Comparison of ENCODE assay signal across 1 cellular context in genomic region chr2:96158554-96158940, GRCh38.
TF ChIP-seq lines count a peak whose summit lies in the region.

No MANE protein-coding gene starts in this region.

TF ChIP-seq in GM23338, 12 proteins besides CTCF, POLR2A, EP300 and RAD21 (continued from another document):
- TF ChIP-seq, protein P1, sequence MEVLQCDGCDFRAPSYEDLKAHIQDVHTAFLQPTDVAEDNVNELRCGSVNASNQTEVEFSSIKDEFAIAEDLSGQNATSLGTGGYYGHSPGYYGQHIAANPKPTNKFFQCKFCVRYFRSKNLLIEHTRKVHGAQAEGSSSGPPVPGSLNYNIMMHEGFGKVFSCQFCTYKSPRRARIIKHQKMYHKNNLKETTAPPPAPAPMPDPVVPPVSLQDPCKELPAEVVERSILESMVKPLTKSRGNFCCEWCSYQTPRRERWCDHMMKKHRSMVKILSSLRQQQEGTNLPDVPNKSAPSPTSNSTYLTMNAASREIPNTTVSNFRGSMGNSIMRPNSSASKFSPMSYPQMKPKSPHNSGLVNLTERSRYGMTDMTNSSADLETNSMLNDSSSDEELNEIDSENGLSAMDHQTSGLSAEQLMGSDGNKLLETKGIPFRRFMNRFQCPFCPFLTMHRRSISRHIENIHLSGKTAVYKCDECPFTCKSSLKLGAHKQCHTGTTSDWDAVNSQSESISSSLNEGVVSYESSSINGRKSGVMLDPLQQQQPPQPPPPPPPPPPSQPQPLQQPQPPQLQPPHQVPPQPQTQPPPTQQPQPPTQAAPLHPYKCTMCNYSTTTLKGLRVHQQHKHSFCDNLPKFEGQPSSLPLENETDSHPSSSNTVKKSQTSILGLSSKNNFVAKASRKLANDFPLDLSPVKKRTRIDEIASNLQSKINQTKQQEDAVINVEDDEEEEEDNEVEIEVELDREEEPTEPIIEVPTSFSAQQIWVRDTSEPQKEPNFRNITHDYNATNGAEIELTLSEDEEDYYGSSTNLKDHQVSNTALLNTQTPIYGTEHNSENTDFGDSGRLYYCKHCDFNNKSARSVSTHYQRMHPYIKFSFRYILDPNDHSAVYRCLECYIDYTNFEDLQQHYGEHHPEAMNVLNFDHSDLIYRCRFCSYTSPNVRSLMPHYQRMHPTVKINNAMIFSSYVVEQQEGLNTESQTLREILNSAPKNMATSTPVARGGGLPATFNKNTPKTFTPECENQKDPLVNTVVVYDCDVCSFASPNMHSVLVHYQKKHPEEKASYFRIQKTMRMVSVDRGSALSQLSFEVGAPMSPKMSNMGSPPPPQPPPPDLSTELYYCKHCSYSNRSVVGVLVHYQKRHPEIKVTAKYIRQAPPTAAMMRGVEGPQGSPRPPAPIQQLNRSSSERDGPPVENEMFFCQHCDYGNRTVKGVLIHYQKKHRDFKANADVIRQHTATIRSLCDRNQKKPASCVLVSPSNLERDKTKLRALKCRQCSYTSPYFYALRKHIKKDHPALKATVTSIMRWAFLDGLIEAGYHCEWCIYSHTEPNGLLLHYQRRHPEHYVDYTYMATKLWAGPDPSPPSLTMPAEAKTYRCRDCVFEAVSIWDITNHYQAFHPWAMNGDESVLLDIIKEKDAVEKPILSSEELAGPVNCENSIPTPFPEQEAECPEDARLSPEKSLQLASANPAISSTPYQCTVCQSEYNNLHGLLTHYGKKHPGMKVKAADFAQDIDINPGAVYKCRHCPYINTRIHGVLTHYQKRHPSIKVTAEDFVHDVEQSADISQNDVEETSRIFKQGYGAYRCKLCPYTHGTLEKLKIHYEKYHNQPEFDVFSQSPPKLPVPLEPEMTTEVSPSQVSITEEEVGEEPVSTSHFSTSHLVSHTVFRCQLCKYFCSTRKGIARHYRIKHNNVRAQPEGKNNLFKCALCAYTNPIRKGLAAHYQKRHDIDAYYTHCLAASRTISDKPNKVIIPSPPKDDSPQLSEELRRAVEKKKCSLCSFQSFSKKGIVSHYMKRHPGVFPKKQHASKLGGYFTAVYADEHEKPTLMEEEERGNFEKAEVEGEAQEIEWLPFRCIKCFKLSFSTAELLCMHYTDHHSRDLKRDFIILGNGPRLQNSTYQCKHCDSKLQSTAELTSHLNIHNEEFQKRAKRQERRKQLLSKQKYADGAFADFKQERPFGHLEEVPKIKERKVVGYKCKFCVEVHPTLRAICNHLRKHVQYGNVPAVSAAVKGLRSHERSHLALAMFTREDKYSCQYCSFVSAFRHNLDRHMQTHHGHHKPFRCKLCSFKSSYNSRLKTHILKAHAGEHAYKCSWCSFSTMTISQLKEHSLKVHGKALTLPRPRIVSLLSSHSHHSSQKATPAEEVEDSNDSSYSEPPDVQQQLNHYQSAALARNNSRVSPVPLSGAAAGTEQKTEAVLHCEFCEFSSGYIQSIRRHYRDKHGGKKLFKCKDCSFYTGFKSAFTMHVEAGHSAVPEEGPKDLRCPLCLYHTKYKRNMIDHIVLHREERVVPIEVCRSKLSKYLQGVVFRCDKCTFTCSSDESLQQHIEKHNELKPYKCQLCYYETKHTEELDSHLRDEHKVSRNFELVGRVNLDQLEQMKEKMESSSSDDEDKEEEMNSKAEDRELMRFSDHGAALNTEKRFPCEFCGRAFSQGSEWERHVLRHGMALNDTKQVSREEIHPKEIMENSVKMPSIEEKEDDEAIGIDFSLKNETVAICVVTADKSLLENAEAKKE (CRISPR knock-in tag; IDR thresholded peaks at IDR 0.05) = no peak
- TF ChIP-seq CREB1 (CRISPR knock-in tag; IDR thresholded peaks at IDR 0.05; ENCODE audit: low read depth) = no peak
- TF ChIP-seq REST (IDR thresholded peaks at IDR 0.05; ENCODE audit: unreplicated experiment) = no peak
- TF ChIP-seq POLR2AphosphoS5 (IDR thresholded peaks at IDR 0.05; ENCODE audit: low read depth) = no peak
- TF ChIP-seq EZH2phosphoT487 (IDR thresholded peaks at IDR 0.05; ENCODE audit: unreplicated experiment) = no peak
